Comparison of ENCODE assay signal across 24 cellular contexts in the genomic region with DNA sequence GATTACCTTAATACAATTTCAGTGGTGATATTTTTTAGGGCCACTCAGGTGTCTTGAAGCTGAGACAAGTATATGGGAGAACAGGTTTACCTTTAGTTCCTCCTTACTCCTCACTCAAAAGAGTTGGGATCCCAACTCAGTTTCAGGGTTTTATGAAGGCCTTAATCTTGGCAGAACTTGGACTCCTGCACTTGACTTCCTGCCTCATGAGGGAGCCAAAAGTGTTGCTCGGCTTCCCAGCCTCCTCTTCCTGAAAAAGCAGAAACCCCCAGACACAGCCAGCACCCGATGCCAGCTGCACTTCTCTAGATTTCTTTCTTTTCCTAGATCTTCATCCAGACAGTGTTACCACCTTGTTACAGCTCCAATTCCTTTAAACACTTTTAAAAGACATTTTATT.
"Had no signal": no experiment of that assay in that cellular context is flagged by ENCODE, and none has a peak within 500 bp of the region (broad histone marks: within the 10 kb centered on the region; RNA-seq: fewer than 3 reads in every experiment).

No MANE protein-coding gene starts in this region.

- H3K36me3 Mint-ChIP-seq: activated naive CD8-positive, alpha-beta T cell; T-cell had no signal

- H3K27ac Mint-ChIP-seq: activated CD4-positive, alpha-beta memory T cell treated with anti-CD3 and anti-CD28 coated beads for 36 hours; activated CD4-positive, alpha-beta T cell treated with anti-CD3 and anti-CD28 coated beads, Interleukin-2, amount 10 ng/mL, durations not matched to agents 7 days and 5 days; activated naive CD4-positive, alpha-beta T cell treated with anti-CD3 and anti-CD28 coated beads for 36 hours; activated naive CD8-positive, alpha-beta T cell; activated T-helper 17 cell treated with anti-CD3 and anti-CD28 coated beads, Interleukin-2, amount 50 U/mL, for 72 hours; T-cell had no signal

- ATAC-seq: activated T-helper 17 cell treated with anti-CD3 and anti-CD28 coated beads, Interleukin-2, amount 50 U/mL, for 72 hours; T-cell had no signal

- H3K4me3 Mint-ChIP-seq: activated CD4-positive, alpha-beta memory T cell treated with anti-CD3 and anti-CD28 coated beads for 36 hours; activated CD4-positive, alpha-beta T cell treated with anti-CD3 and anti-CD28 coated beads, Interleukin-2, amount 10 ng/mL, durations not matched to agents 7 days and 5 days; activated naive CD4-positive, alpha-beta T cell treated with anti-CD3 and anti-CD28 coated beads for 36 hours; activated naive CD8-positive, alpha-beta T cell; activated T-helper 17 cell treated with anti-CD3 and anti-CD28 coated beads, Interleukin-2, amount 50 U/mL, for 72 hours; T-cell had no signal

- H3K4me1 Mint-ChIP-seq: activated CD4-positive, alpha-beta T cell treated with anti-CD3 and anti-CD28 coated beads, Interleukin-2, amount 10 ng/mL, durations not matched to agents 7 days and 5 days; activated T-helper 17 cell treated with anti-CD3 and anti-CD28 coated beads, Interleukin-2, amount 50 U/mL, for 72 hours; T-cell had no signal

- DNase-seq: activated CD4-positive, alpha-beta memory T cell treated with anti-CD3 and anti-CD28 coated beads for 36 hours; activated CD4-positive, alpha-beta T cell treated with anti-CD3 and anti-CD28 coated beads, Interleukin-2, amount 10 ng/mL, durations not matched to agents 7 days and 5 days; activated CD4-positive, CD25-positive, alpha-beta regulatory T cell; activated gamma-delta T cell; activated naive CD4-positive, alpha-beta T cell treated with anti-CD3 and anti-CD28 coated beads for 36 hours; activated T-cell treated with anti-CD3 and anti-CD28 coated beads for 4 hours; activated T-cell treated with anti-CD3 and anti-CD28 coated beads, Interleukin-2, amount 50 U/mL, for 48 hours; cerebellar nuclear complex; IMR-90; KG1; NCI-H1092 treated with DMSO at 0.1 percent for 48 hours; NCI-H1436; NCI-H187; NCI-H2081; NCI-H510A treated with DMSO at 0.1 percent for 48 hours; NCI-H69; NK-92 treated with Interleukin-12 subunit alpha and Interleukin-12 subunit beta, amount 100 ng/mL, for 24 hours; OCI-M1; SHP77; T-cell; T-helper 2 cell; T1000 had no signal
